In genomic region chr19:33458171-33458633, GRCh38 we compare ENCODE assay signal across 1 cellular context.
TF ChIP-seq lines count a peak whose summit lies in the region.

No MANE protein-coding gene starts in this region.

TF ChIP-seq in GM12878, 131 proteins besides CTCF, POLR2A, EP300 and RAD21 (continued from another document):
- TF ChIP-seq ZBTB4 (CRISPR knock-in tag; IDR thresholded peaks at IDR 0.05) (no peak), IRF4 (IDR thresholded peaks at IDR 0.05; ENCODE audit: low read depth, low read length) (no peak), BMI1 (IDR thresholded peaks at IDR 0.05; ENCODE audit: borderline replicate concordance) (no peak), GATAD2B (conservative IDR thresholded peaks at IDR 0.05; ENCODE audit: low read depth) (no peak), NR2F1 (conservative IDR thresholded peaks at IDR 0.05) (no peak), HSF1 (IDR thresholded peaks at IDR 0.05; ENCODE audit: low read depth, low read length) (no peak)
